ENCODE assay signal across 10 cellular contexts in the genomic region with DNA sequence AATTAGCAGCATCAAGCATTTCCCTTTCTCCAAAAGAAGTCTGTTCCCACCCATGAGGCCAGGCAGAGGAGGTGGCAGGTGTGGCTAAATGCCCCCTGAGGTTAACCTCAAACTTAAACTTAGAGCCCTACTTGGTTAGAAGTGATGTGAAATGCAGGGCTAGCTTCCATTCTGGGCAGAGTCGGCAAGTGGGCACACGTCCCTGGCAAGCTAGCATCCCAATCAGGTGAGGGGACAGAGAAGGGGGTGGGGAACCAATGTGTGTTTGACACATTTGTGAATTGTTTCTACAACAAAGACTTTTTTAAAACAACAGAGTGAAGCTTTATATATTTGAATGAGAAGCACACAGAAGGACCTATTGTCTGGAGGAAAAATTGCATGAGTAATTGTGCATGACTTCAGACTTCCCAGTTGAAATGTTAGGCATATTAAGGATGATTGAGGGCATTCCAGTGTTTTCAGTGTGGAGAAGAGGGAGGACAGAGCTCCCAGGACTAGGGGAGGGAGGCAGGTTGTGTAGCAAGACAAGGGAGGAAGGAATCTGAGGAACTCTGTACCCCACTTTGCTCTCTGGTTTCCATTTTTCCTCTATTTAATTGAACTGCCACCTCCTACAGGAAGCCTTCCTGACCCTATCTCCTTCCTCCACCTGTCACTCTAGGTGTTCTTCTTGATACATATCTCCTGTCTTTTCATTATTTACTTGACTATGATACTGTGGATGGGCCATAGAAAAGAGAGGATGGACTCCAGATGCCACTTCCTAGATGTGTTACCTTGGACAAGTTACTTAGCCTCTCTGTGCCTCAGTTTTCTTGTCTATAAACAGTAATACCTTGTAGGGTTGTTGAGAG.
DNase-seq lines count a peak whose midpoint lies in the region; ATAC-seq and TF ChIP-seq lines count a peak whose summit lies in the region.
"Had no signal": no experiment of that assay in that cellular context is flagged by ENCODE, and none has a peak within 500 bp of the region (broad histone marks: within the 10 kb centered on the region; RNA-seq: fewer than 3 reads in every experiment).

No MANE protein-coding gene starts in this region.

- DNase-seq in DMS 273 (lab: John Stamatoyannopoulos, UW; ENCODE audit: unreplicated experiment) = peak; percentile 18
- DNase-seq in DMS 273 treated with DMSO at 0.1 percent for 48 hours (lab: John Stamatoyannopoulos, UW) = no peak
- peak in 1 of 2 experiments; percentile 52 for DNase-seq in SJSA1 (ENCODE audit: low read depth in 1 of 2, low spot score in 2 of 2)
- no peak for DNase-seq in right atrium auricular region (ENCODE audit: low spot score)
- peak; percentile 95 for DNase-seq in superior temporal gyrus (ENCODE audit: extremely low spot score)
- DNase-seq in colonic mucosa = no peak
- DNase-seq in WTC11 (ENCODE audit: low spot score) = no peak

- no peaks in the 10 kb centered on the region for H3K36me3 ChIP-seq in SJSA1
- H3K36me3 ChIP-seq in right atrium auricular region = no peaks in the 10 kb centered on the region
- H3K36me3 ChIP-seq in colonic mucosa = no peaks in the 10 kb centered on the region

- H3K4me1 ChIP-seq in SJSA1 (replicated peaks) (peaks cover 22% of the 10 kb centered on the region), right atrium auricular region (peaks cover 0 to 27% of the 10 kb centered on the region in 2 donors), colonic mucosa (no peaks in the 10 kb centered on the region)

- peak overlapping the region in 1 of 2 donors; percentile 21 for H3K9ac ChIP-seq in colonic mucosa (ENCODE audit: low read depth in 2 of 2, low read length in 2 of 2)

- no peak overlapping the region for H3K4me3 ChIP-seq in SJSA1
- no peak overlapping the region for H3K4me3 ChIP-seq in right atrium auricular region
- H3K4me3 ChIP-seq in colonic mucosa = no peak overlapping the region

- H3K27ac ChIP-seq in SJSA1 (peak overlapping the region; percentile 59), right atrium auricular region (peak overlapping the region; percentile 43 to 77), colonic mucosa (no peak overlapping the region)
- H3K27ac ChIP-seq: 22Rv1 had no signal

- H3K27me3 ChIP-seq in SJSA1 (replicated peaks) (no peaks in the 10 kb centered on the region), right atrium auricular region (no peaks in the 10 kb centered on the region), colonic mucosa (no peaks in the 10 kb centered on the region)

- H3K27me3 Mint-ChIP-seq in WTC11 (ENCODE audit: low read depth) = peaks cover 3% of the 10 kb centered on the region

- H3K4me1 Mint-ChIP-seq in WTC11 = peaks cover 17% of the 10 kb centered on the region

- TF ChIP-seq CTCF in right atrium auricular region (IDR thresholded peaks at IDR 0.05) = no peak
- no peak for TF ChIP-seq CTCF in colonic mucosa (IDR thresholded peaks at IDR 0.05)
- no peak for TF ChIP-seq CTCF in WTC11 (IDR thresholded peaks at IDR 0.05)

- H3K9me3 ChIP-seq in SJSA1 (replicated peaks) = no peaks in the 10 kb centered on the region
- H3K9me3 ChIP-seq in right atrium auricular region = no peaks in the 10 kb centered on the region
- no peaks in the 10 kb centered on the region for H3K9me3 ChIP-seq in colonic mucosa

- no peaks in the 10 kb centered on the region for H3K36me3 Mint-ChIP-seq in WTC11

- no peak overlapping the region for H3K27ac Mint-ChIP-seq in WTC11

- no peak overlapping the region for H3K4me3 Mint-ChIP-seq in WTC11
- H3K4me3 Mint-ChIP-seq: neural crest cell had no signal

- intact Hi-C loops in colonic mucosa (cut with DNase I) = no loop called here

- POLR2A ChIA-PET in WTC11 (lab: Charles Lee) = no interaction called here

- H3K9me3 Mint-ChIP-seq in WTC11 = no peaks in the 10 kb centered on the region
- H3K9me3 Mint-ChIP-seq: neural crest cell had no signal

- CTCF ChIA-PET in WTC11 (lab: Charles Lee) = interaction anchor here (0.7 kb wide), 1 partner anchor 23 kb away, joined by 3 read pairs; no protein-coding TSS in a partner anchor

- no peak for ATAC-seq in HG03039 (IDR thresholded peaks at IDR 0.05; ENCODE audit: unreplicated experiment)
- ATAC-seq in WTC11 = no peak

TF ChIP-seq in WTC11, 78 proteins besides CTCF, POLR2A, EP300 and RAD21 (continues in another document):
- TF ChIP-seq OVOL2 (CRISPR knock-in tag; IDR thresholded peaks at IDR 0.05; ENCODE audit: borderline replicate concordance) (no peak), JAZF1 (CRISPR knock-in tag; IDR thresholded peaks at IDR 0.05) (no peak), ATF6 (CRISPR knock-in tag; IDR thresholded peaks at IDR 0.05) (no peak), ZNF396 (CRISPR knock-in tag; IDR thresholded peaks at IDR 0.05; ENCODE audit: borderline replicate concordance) (no peak), CREB1 (CRISPR knock-in tag; IDR thresholded peaks at IDR 0.05) (no peak), USF2 (CRISPR knock-in tag; IDR thresholded peaks at IDR 0.05) (no peak), GTF2I (CRISPR knock-in tag; conservative IDR thresholded peaks at IDR 0.05) (no peak), ATF1 (CRISPR knock-in tag; IDR thresholded peaks at IDR 0.05) (no peak), IRF1 (CRISPR knock-in tag; IDR thresholded peaks at IDR 0.05) (no peak), HMGXB4 (CRISPR knock-in tag; IDR thresholded peaks at IDR 0.05) (no peak), NR1H2 (CRISPR knock-in tag; IDR thresholded peaks at IDR 0.05) (no peak)
- TF ChIP-seq, protein P1, sequence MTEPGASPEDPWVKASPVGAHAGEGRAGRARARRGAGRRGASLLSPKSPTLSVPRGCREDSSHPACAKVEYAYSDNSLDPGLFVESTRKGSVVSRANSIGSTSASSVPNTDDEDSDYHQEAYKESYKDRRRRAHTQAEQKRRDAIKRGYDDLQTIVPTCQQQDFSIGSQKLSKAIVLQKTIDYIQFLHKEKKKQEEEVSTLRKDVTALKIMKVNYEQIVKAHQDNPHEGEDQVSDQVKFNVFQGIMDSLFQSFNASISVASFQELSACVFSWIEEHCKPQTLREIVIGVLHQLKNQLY (CRISPR knock-in tag; IDR thresholded peaks at IDR 0.05) = no peak
- TF ChIP-seq, protein P2, sequence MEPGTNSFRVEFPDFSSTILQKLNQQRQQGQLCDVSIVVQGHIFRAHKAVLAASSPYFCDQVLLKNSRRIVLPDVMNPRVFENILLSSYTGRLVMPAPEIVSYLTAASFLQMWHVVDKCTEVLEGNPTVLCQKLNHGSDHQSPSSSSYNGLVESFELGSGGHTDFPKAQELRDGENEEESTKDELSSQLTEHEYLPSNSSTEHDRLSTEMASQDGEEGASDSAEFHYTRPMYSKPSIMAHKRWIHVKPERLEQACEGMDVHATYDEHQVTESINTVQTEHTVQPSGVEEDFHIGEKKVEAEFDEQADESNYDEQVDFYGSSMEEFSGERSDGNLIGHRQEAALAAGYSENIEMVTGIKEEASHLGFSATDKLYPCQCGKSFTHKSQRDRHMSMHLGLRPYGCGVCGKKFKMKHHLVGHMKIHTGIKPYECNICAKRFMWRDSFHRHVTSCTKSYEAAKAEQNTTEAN (CRISPR knock-in tag; IDR thresholded peaks at IDR 0.05) = no peak

Comparison
In these comparisons a context has a peak if more than half of its experiments do, and no peak if none do; other contexts are left out.
1. DNase-seq: peak in DMS 273 (single experiment) and superior temporal gyrus (single experiment); none in DMS 273 treated with DMSO at 0.1 percent for 48 hours (single experiment), right atrium auricular region (single experiment), colonic mucosa (single experiment) and WTC11 (single experiment).